7 cellular contexts compared by ENCODE assay signal in the genomic region with DNA sequence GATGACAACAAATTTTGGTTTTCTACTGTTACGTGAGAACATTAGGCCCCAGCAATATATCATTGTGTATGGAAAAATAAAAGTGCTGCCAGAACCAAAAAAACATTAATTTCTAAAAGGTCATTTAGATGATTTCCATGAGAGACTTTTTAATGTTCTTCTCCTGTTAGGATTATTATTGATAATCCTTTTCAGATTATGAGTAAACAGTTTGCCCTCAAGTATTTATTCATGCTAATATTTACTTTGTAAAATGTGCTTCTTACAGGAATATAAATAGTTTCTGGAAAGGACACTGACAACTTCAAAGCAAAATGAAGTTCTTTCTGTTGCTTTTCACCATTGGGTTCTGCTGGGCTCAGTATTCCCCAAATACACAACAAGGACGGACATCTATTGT. TPM values are rescaled to one million over a fixed set of nuclear protein-coding genes. Genes with fewer than 3 reads are reported as not detected.
DNase-seq lines count a peak whose midpoint lies in the region; ATAC-seq and TF ChIP-seq lines count a peak whose summit lies in the region.
"Not testable (repeated sequence)": the region's sequence is repeated elsewhere in the genome, so short reads cannot be mapped to it uniquely, and the experiment has no call there.

A gene (plus strand): TSS at position 301 of the 400 bp plus-strand sequence. CDS start 14 bp downstream, at position 315.

- TF ChIP-seq CTCF in esophagus muscularis mucosa (IDR thresholded peaks at IDR 0.05); lung (IDR thresholded peaks at IDR 0.05; ENCODE audit: control extremely low read depth, extremely low read depth); transverse colon (IDR thresholded peaks at IDR 0.05): not testable (repeated sequence)

- not testable (repeated sequence) for H3K9me3 ChIP-seq in esophagus muscularis mucosa; lung (ENCODE audit: control insufficient read depth in 2 of 2, insufficient read depth in 1 of 2, low read length in 1 of 2); skeletal muscle tissue (ENCODE audit: control insufficient read depth in 3 of 3, low read length in 3 of 3); transverse colon

- intact Hi-C loops in esophagus muscularis mucosa (cut with DNase I); left cardiac atrium (cut with DNase I); transverse colon (cut with DNase I; ENCODE audit: low total_unique reads): not testable (repeated sequence)

- not testable (repeated sequence) for H3K36me3 Mint-ChIP-seq in activated naive CD8-positive, alpha-beta T cell treated with anti-CD3 and anti-CD28 coated beads, Interleukin-2, amount 10 ng/mL, durations not matched to agents 7 days and 5 days

- H3K9ac ChIP-seq in skeletal muscle tissue (ENCODE audit: low read depth in 1 of 3, low read length in 3 of 3) = not testable (repeated sequence)

- not testable (repeated sequence) for H3K4me3 Mint-ChIP-seq in activated naive CD8-positive, alpha-beta T cell treated with anti-CD3 and anti-CD28 coated beads, Interleukin-2, amount 10 ng/mL, durations not matched to agents 7 days and 5 days

- H3K36me3 ChIP-seq in esophagus muscularis mucosa = peaks cover 0 to 35% (median 24%) of the 10 kb centered on the region in 4 donors
- not testable (repeated sequence) for H3K36me3 ChIP-seq in lung (ENCODE audit: control insufficient read depth in 2 of 2, insufficient read depth in 2 of 2, low read length in 2 of 2); transverse colon
- H3K36me3 ChIP-seq in skeletal muscle tissue (ENCODE audit: control insufficient read depth in 3 of 3, insufficient read depth in 3 of 3, low read length in 3 of 3) = peaks cover 12 to 27% (median 25%) of the 10 kb centered on the region in 3 donors

- H3K9me3 Mint-ChIP-seq in activated naive CD8-positive, alpha-beta T cell treated with anti-CD3 and anti-CD28 coated beads, Interleukin-2, amount 10 ng/mL, durations not matched to agents 7 days and 5 days = not testable (repeated sequence)

- H3K4me1 Mint-ChIP-seq in activated naive CD8-positive, alpha-beta T cell treated with anti-CD3 and anti-CD28 coated beads, Interleukin-2, amount 10 ng/mL, durations not matched to agents 7 days and 5 days = not testable (repeated sequence)

- not testable (repeated sequence) for H3K4me1 ChIP-seq in esophagus muscularis mucosa; lung (ENCODE audit: control insufficient read depth in 2 of 2, insufficient read depth in 2 of 2, low read length in 2 of 2); skeletal muscle tissue (ENCODE audit: control insufficient read depth in 3 of 3, insufficient read depth in 3 of 3, low read length in 3 of 3); transverse colon

- ATAC-seq in activated naive CD8-positive, alpha-beta T cell treated with anti-CD3 and anti-CD28 coated beads, Interleukin-2, amount 10 ng/mL, durations not matched to agents 7 days and 5 days (ENCODE audit: low read depth); left cardiac atrium; lung (ENCODE audit: insufficient read depth, low FRiP score): not testable (repeated sequence)

- not testable (repeated sequence) for H3K4me3 ChIP-seq in esophagus muscularis mucosa; lung; skeletal muscle tissue (ENCODE audit: low read length in 3 of 3); transverse colon

- 85% methylated on average over 2 of the region's 2 CpGs for WGBS in esophagus muscularis mucosa
- 96 to 97% methylated on average over 1 to 2 of the region's 2 CpGs for WGBS in lung, 2 donors
- 93% methylated on average over 1 to 2 of the region's 2 CpGs for WGBS in transverse colon (ENCODE audit: low coverage in 1 of 2), 2 donors

- DNase-seq in activated naive CD8-positive, alpha-beta T cell treated with anti-CD3 and anti-CD28 coated beads, Interleukin-2, amount 10 ng/mL, durations not matched to agents 7 days and 5 days; esophagus muscularis mucosa (ENCODE audit: extremely low spot score); left cardiac atrium; lung (ENCODE audit: low spot score); occipital lobe (lab: John Stamatoyannopoulos, UW); transverse colon: not testable (repeated sequence)

- not testable (repeated sequence) for H3K27me3 ChIP-seq in esophagus muscularis mucosa; lung (ENCODE audit: control insufficient read depth, insufficient read depth); skeletal muscle tissue (ENCODE audit: control insufficient read depth in 3 of 3, insufficient read depth in 3 of 3, low read length in 3 of 3); transverse colon

- not testable (repeated sequence) for H3K27me3 Mint-ChIP-seq in activated naive CD8-positive, alpha-beta T cell treated with anti-CD3 and anti-CD28 coated beads, Interleukin-2, amount 10 ng/mL, durations not matched to agents 7 days and 5 days

- not testable (repeated sequence) for TF ChIP-seq EP300 in esophagus muscularis mucosa (IDR thresholded peaks at IDR 0.05); transverse colon (IDR thresholded peaks at IDR 0.05; ENCODE audit: low read depth)

- in situ Hi-C loops in transverse colon (cut with MboI; ENCODE audit: low pct_ligation_motif_present in 1 of 4, low pct_unique_long_range_greater_than_20kb in 1 of 4, low sequenced_read_pairs in 3 of 4) = not testable (repeated sequence)

- TF ChIP-seq POLR2A in esophagus muscularis mucosa (IDR thresholded peaks at IDR 0.05; ENCODE audit: low read depth); transverse colon (IDR thresholded peaks at IDR 0.05): not testable (repeated sequence)

- not testable (repeated sequence) for H3K27ac Mint-ChIP-seq in activated naive CD8-positive, alpha-beta T cell treated with anti-CD3 and anti-CD28 coated beads, Interleukin-2, amount 10 ng/mL, durations not matched to agents 7 days and 5 days

- not testable (repeated sequence) for H3K27ac ChIP-seq in esophagus muscularis mucosa (replicated peaks in 1 of 4); lung (ENCODE audit: low read depth in 1 of 2, low read length in 1 of 2); skeletal muscle tissue (ENCODE audit: low read depth, low read length); transverse colon

- POLR2A ChIA-PET in activated naive CD8-positive, alpha-beta T cell treated with anti-CD3 and anti-CD28 coated beads, Interleukin-2, amount 10 ng/mL, durations not matched to agents 7 days and 5 days (lab: Charles Lee) = not testable (repeated sequence)

RNA-seq across cellular contexts. Expression of the gene that starts here (rescaled TPM):
- 10 to 100 TPM; 23.3 to 23.5 TPM for total RNA-seq in activated naive CD8-positive, alpha-beta T cell treated with anti-CD3 and anti-CD28 coated beads, Interleukin-2, amount 10 ng/mL, durations not matched to agents 7 days and 5 days
- total RNA-seq in esophagus muscularis mucosa (10 to 100 TPM; 34.3 to 60.2 (median 47.4) TPM), left cardiac atrium (10 to 100 TPM; 21.4 to 24.1 TPM), lung (10 to 100 TPM; 13.4 to 40.4 TPM), occipital lobe (201 TPM), skeletal muscle tissue (78.8 TPM), transverse colon (10 to 100 TPM; 11.1 to 34.3 (median 21.1) TPM)
- polyA plus RNA-seq in lung = 10 to 100 TPM in 1 of 2 donors, 1 to 10 TPM in 1; 7.3 to 41.3 TPM
